1 cellular context compared by ENCODE assay signal in genomic region chr2:160428425-160428763, GRCh38.
TF ChIP-seq lines count a peak whose summit lies in the region.

No MANE protein-coding gene starts in this region.

TF ChIP-seq in GM12878, 131 proteins besides CTCF, POLR2A, EP300 and RAD21 (continued from another document):
- TF ChIP-seq E2F4 (IDR thresholded peaks at IDR 0.05; ENCODE audit: low read depth, low read length) = no peak
- no peak for TF ChIP-seq STAT1 (conservative IDR thresholded peaks at IDR 0.05)
